15 cellular contexts compared by ENCODE assay signal in genomic region chr2:220466251-220466691, GRCh38.
"Had no signal": no experiment of that assay in that cellular context is flagged by ENCODE, and none has a peak within 500 bp of the region (broad histone marks: within the 10 kb centered on the region; RNA-seq: fewer than 3 reads in every experiment).

No MANE protein-coding gene starts in this region.

- H3K9me3 ChIP-seq: colonic mucosa, stomach had no signal

- H3K4me3 ChIP-seq: colonic mucosa, stomach had no signal

- H3K4me1 ChIP-seq: colonic mucosa, stomach had no signal

- H3K27me3 ChIP-seq: colonic mucosa, stomach had no signal

- H3K36me3 ChIP-seq: colonic mucosa, stomach had no signal

- H3K27ac ChIP-seq: colonic mucosa, stomach had no signal

- DNase-seq: activated CD4-positive, alpha-beta T cell treated with anti-CD3 and anti-CD28 coated beads, Interleukin-2, amount 50 U/mL, for 4 hours; activated CD4-positive, CD25-positive, alpha-beta regulatory T cell treated with anti-CD3 and anti-CD28 coated beads, Interleukin-2, amount 50 U/mL, for 72 hours; activated effector memory CD4-positive, alpha-beta T cell treated with anti-CD3 and anti-CD28 coated beads, Interleukin-2, amount 50 U/mL, for 16 hours; activated T-cell treated with anti-CD3 and anti-CD28 coated beads, Interleukin-2, amount 50 U/mL, for 4 hours; amygdala; colonic mucosa; effector CD4-positive, alpha-beta T cell; glutamatergic neuron; left cardiac atrium; naive B cell; stimulated activated CD4-positive, alpha-beta T cell treated with anti-CD3 and anti-CD28 coated beads, Interleukin-15, amount 100 ng/mL, for 24 hours; stimulated activated CD4-positive, alpha-beta T cell treated with anti-CD3 and anti-CD28 coated beads, Interleukin-4, amount 100 ng/mL, for 24 hours; stomach; T-helper 17 cell had no signal

- ATAC-seq: activated naive CD4-positive, alpha-beta T cell treated with anti-CD3 and anti-CD28 coated beads, Interleukin-2, amount 50 U/mL, for 72 hours; activated T-cell treated with anti-CD3 and anti-CD28 coated beads, Interleukin-2, amount 50 U/mL, for 4 hours; T-helper 17 cell had no signal
